In the genomic region with DNA sequence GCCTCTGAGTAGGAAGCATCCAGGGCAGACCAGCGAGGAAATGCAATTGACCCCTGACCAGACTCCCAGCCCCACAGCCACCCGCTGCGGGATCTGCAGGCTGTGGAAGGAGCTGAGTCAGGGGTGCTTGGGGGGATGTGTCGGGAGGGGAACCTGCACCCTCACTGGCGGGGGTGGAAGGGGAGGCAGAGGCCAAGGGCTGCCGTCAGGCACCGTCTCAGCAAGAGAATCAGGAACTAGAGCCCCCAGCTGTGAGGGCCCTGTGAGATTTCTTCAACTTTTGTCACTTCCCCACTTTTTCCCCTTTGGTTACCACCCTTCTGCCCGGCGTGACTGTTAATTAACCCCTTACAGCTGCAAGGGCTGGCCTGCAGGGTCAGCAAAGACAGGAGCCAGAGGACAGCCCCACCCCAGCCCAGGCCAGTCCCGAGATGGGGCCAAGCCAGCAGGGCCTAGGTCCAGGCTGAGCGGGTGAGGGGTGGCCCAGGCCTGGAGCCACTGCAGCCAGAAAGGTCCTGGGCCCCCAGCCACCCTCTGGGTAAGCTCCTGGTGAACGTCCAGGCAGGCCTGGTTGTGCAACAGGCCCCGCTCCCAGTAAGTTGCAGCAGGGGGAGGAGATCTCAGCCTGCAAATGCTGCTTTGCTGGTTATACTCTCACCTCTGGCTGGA, we compare ENCODE assay signal across 10 cellular contexts.
A peak's percentile ranks its signal among the peaks of the same experiment; 100 is the strongest.
DNase-seq lines count a peak whose midpoint lies in the region; FAIRE-seq and TF ChIP-seq lines count a peak whose summit lies in the region.
"Had no signal": no experiment of that assay in that cellular context is flagged by ENCODE, and none has a peak within 500 bp of the region (broad histone marks: within the 10 kb centered on the region; RNA-seq: fewer than 3 reads in every experiment).

No MANE protein-coding gene starts in this region.

- peak in 1 of 2 donors; percentile 79 for DNase-seq in ascending aorta (ENCODE audit: low spot score in 2 of 2)
- peak; percentile 89 for DNase-seq in kidney
- no peak for DNase-seq in central memory CD4-positive, alpha-beta T cell
- no peak for DNase-seq in nephron progenitor cell
- no peak for DNase-seq in SW 1271 (lab: John Stamatoyannopoulos, UW)
- no peak for DNase-seq in LoVo (ENCODE audit: low spot score)

- H3K27me3 ChIP-seq in HUES6 (ENCODE audit: control insufficient read depth, insufficient read depth, low read length) (no peaks in the 10 kb centered on the region), ascending aorta (no peaks in the 10 kb centered on the region), skeletal muscle tissue (ENCODE audit: control insufficient read depth in 3 of 3, insufficient read depth in 3 of 3, low read length in 3 of 3) (no peaks in the 10 kb centered on the region)

- peaks cover 13% of the 10 kb centered on the region for H3K9me3 ChIP-seq in HUES6 (ENCODE audit: control insufficient read depth, insufficient read depth, low read depth, low read length)
- peaks cover 9 to 18% of the 10 kb centered on the region in 2 donors for H3K9me3 ChIP-seq in ascending aorta
- H3K9me3 ChIP-seq in kidney (ENCODE audit: control insufficient read depth in 1 of 2, low read length in 2 of 2), result no peaks in the 10 kb centered on the region
- H3K9me3 ChIP-seq in skeletal muscle tissue (ENCODE audit: control insufficient read depth in 3 of 3, low read length in 3 of 3), result peaks cover 0 to 5% (median 0%) of the 10 kb centered on the region in 3 donors

- FAIRE-seq in kidney (lab: Jason Lieb, UNC), result no peak
- FAIRE-seq: GM12878, TTC549 had no signal

- no peak overlapping the region for H3K4me3 ChIP-seq in HUES6 (ENCODE audit: low read depth, low read length)
- no peak overlapping the region for H3K4me3 ChIP-seq in ascending aorta
- no peak overlapping the region for H3K4me3 ChIP-seq in kidney (ENCODE audit: low read length in 2 of 2)
- peak overlapping the region in 1 of 3 donors; percentile 22 for H3K4me3 ChIP-seq in skeletal muscle tissue (ENCODE audit: low read length in 3 of 3)
- H3K4me3 ChIP-seq: GM12878 had no signal

- H3K27ac ChIP-seq in HUES6 (ENCODE audit: low read depth, low read length) (no peak overlapping the region; the same call in 1 of the 2 replicates), ascending aorta (peak overlapping the region; percentile 57 to 60), kidney (ENCODE audit: low read depth in 2 of 2, low read length in 2 of 2) (no peak overlapping the region), skeletal muscle tissue (ENCODE audit: low read depth, low read length) (peak overlapping the region; percentile 62)

- H3K36me3 ChIP-seq in HUES6 (ENCODE audit: control insufficient read depth, insufficient read depth, low read length) (no peaks in the 10 kb centered on the region), ascending aorta (no peaks in the 10 kb centered on the region), kidney (ENCODE audit: control insufficient read depth in 1 of 2, insufficient read depth in 2 of 2, low read length in 2 of 2) (no peaks in the 10 kb centered on the region), skeletal muscle tissue (ENCODE audit: control insufficient read depth in 3 of 3, insufficient read depth in 3 of 3, low read length in 3 of 3) (no peaks in the 10 kb centered on the region)

- no peak overlapping the region for H3K4me3 Mint-ChIP-seq in nephron progenitor cell

- H3K27me3 Mint-ChIP-seq in nephron progenitor cell (ENCODE audit: low read depth, poor library complexity), result peaks cover 12% of the 10 kb centered on the region

- H3K4me1 ChIP-seq in HUES6 (ENCODE audit: control insufficient read depth, insufficient read depth, low read length) (peaks cover 20% of the 10 kb centered on the region; the same call in 1 of the 2 replicates), ascending aorta (peaks cover 9 to 16% of the 10 kb centered on the region in 2 donors), kidney (ENCODE audit: control insufficient read depth in 1 of 2, insufficient read depth in 1 of 2, low read depth in 1 of 2, low read length in 2 of 2) (peaks cover 25 to 27% of the 10 kb centered on the region in 2 donors), skeletal muscle tissue (ENCODE audit: control insufficient read depth in 3 of 3, insufficient read depth in 3 of 3, low read length in 3 of 3) (peaks cover 24 to 39% (median 34%) of the 10 kb centered on the region in 3 donors)

- no peak overlapping the region for H3K27ac Mint-ChIP-seq in nephron progenitor cell

- peaks cover 6% of the 10 kb centered on the region for H3K36me3 Mint-ChIP-seq in nephron progenitor cell (ENCODE audit: low read depth)

- H3K9ac ChIP-seq in HUES6 (ENCODE audit: low read length) (peak overlapping the region; percentile 4), kidney (ENCODE audit: low read length in 2 of 2) (no peak overlapping the region), skeletal muscle tissue (ENCODE audit: low read depth in 1 of 3, low read length in 3 of 3) (peak overlapping the region in 1 of 3 donors; percentile 74)

- peaks cover 25% of the 10 kb centered on the region for H3K9me3 Mint-ChIP-seq in nephron progenitor cell

- TF ChIP-seq CTCF in ascending aorta (IDR thresholded peaks at IDR 0.05), result no peak
- TF ChIP-seq CTCF in kidney (IDR thresholded peaks at IDR 0.05; ENCODE audit: borderline replicate concordance, extremely low read depth, insufficient read depth), result no peak
- TF ChIP-seq CTCF in nephron progenitor cell (IDR thresholded peaks at IDR 0.05), result no peak

- intact Hi-C loops in ascending aorta (cut with DNase I), result no loop called here
- intact Hi-C loops in kidney (cut with DNase I), result no loop called here

- peaks cover 63% of the 10 kb centered on the region for H3K4me1 Mint-ChIP-seq in nephron progenitor cell

Comparison
In these comparisons a context has a peak if more than half of its experiments do, and no peak if none do; other contexts are left out.
1. H3K27ac ChIP-seq: peak in ascending aorta (2 of 2) and skeletal muscle tissue (single experiment); none in HUES6 (single experiment) and kidney (0 of 2).